ENCODE assay signal across 1 cellular context in the genomic region with DNA sequence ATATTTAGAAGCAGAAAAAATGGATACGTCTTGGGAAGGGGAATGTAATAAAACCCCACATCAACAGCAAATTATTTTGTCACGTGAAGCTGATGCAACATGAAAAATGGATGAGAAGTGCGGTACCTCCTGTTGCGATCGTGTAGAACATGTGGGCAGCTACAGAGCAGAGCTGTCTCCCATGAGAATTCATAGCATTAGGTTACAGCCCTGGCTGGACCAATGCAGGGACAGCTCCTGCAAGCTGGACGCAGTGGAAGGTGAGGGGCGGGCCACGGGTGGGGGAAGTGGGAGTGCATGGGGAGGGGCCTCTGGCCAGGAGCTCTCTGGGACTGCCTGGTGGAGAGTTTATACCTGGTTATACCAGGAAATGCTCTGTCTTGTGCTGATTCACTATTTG.
A peak's percentile ranks its signal among the peaks of the same experiment; 100 is the strongest.
TF ChIP-seq lines count a peak whose summit lies in the region.

No MANE protein-coding gene starts in this region.

TF ChIP-seq in H1, 55 proteins besides CTCF, POLR2A, EP300 and RAD21:
- no peak for TF ChIP-seq SP1 (IDR thresholded peaks at IDR 0.05; ENCODE audit: low read depth, low read length)
- TF ChIP-seq BCL11A (IDR thresholded peaks at IDR 0.05; ENCODE audit: low read depth in 2 of 2, low read length in 2 of 2): no peak
- TF ChIP-seq SAP30 (IDR thresholded peaks at IDR 0.05; ENCODE audit: insufficient read depth, insufficient replicate concordance, low read length): no peak
- TF ChIP-seq ZNF274 (IDR thresholded peaks at IDR 0.05; ENCODE audit: borderline replicate concordance, extremely low read depth, low read length): no peak
- no peak for TF ChIP-seq KDM4A (IDR thresholded peaks at IDR 0.05; ENCODE audit: low read depth, low read length, severe bottlenecking)
- no peak for TF ChIP-seq KDM1A (IDR thresholded peaks at IDR 0.05; ENCODE audit: borderline replicate concordance, low read length)
- peak; percentile 68 for TF ChIP-seq MAX (IDR thresholded peaks at IDR 0.05)
- TF ChIP-seq YY1 (IDR thresholded peaks at IDR 0.05; ENCODE audit: low read depth, low read length): no peak
- TF ChIP-seq E2F6 (IDR thresholded peaks at IDR 0.05): peak; percentile 39; the same call in 1 of the 2 replicates
- TF ChIP-seq BRCA1 (IDR thresholded peaks at IDR 0.05; ENCODE audit: low read depth, low read length): no peak
- TF ChIP-seq, protein P1, sequence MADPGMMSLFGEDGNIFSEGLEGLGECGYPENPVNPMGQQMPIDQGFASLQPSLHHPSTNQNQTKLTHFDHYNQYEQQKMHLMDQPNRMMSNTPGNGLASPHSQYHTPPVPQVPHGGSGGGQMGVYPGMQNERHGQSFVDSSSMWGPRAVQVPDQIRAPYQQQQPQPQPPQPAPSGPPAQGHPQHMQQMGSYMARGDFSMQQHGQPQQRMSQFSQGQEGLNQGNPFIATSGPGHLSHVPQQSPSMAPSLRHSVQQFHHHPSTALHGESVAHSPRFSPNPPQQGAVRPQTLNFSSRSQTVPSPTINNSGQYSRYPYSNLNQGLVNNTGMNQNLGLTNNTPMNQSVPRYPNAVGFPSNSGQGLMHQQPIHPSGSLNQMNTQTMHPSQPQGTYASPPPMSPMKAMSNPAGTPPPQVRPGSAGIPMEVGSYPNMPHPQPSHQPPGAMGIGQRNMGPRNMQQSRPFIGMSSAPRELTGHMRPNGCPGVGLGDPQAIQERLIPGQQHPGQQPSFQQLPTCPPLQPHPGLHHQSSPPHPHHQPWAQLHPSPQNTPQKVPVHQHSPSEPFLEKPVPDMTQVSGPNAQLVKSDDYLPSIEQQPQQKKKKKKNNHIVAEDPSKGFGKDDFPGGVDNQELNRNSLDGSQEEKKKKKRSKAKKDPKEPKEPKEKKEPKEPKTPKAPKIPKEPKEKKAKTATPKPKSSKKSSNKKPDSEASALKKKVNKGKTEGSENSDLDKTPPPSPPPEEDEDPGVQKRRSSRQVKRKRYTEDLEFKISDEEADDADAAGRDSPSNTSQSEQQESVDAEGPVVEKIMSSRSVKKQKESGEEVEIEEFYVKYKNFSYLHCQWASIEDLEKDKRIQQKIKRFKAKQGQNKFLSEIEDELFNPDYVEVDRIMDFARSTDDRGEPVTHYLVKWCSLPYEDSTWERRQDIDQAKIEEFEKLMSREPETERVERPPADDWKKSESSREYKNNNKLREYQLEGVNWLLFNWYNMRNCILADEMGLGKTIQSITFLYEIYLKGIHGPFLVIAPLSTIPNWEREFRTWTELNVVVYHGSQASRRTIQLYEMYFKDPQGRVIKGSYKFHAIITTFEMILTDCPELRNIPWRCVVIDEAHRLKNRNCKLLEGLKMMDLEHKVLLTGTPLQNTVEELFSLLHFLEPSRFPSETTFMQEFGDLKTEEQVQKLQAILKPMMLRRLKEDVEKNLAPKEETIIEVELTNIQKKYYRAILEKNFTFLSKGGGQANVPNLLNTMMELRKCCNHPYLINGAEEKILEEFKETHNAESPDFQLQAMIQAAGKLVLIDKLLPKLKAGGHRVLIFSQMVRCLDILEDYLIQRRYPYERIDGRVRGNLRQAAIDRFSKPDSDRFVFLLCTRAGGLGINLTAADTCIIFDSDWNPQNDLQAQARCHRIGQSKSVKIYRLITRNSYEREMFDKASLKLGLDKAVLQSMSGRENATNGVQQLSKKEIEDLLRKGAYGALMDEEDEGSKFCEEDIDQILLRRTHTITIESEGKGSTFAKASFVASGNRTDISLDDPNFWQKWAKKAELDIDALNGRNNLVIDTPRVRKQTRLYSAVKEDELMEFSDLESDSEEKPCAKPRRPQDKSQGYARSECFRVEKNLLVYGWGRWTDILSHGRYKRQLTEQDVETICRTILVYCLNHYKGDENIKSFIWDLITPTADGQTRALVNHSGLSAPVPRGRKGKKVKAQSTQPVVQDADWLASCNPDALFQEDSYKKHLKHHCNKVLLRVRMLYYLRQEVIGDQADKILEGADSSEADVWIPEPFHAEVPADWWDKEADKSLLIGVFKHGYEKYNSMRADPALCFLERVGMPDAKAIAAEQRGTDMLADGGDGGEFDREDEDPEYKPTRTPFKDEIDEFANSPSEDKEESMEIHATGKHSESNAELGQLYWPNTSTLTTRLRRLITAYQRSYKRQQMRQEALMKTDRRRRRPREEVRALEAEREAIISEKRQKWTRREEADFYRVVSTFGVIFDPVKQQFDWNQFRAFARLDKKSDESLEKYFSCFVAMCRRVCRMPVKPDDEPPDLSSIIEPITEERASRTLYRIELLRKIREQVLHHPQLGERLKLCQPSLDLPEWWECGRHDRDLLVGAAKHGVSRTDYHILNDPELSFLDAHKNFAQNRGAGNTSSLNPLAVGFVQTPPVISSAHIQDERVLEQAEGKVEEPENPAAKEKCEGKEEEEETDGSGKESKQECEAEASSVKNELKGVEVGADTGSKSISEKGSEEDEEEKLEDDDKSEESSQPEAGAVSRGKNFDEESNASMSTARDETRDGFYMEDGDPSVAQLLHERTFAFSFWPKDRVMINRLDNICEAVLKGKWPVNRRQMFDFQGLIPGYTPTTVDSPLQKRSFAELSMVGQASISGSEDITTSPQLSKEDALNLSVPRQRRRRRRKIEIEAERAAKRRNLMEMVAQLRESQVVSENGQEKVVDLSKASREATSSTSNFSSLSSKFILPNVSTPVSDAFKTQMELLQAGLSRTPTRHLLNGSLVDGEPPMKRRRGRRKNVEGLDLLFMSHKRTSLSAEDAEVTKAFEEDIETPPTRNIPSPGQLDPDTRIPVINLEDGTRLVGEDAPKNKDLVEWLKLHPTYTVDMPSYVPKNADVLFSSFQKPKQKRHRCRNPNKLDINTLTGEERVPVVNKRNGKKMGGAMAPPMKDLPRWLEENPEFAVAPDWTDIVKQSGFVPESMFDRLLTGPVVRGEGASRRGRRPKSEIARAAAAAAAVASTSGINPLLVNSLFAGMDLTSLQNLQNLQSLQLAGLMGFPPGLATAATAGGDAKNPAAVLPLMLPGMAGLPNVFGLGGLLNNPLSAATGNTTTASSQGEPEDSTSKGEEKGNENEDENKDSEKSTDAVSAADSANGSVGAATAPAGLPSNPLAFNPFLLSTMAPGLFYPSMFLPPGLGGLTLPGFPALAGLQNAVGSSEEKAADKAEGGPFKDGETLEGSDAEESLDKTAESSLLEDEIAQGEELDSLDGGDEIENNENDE (IDR thresholded peaks at IDR 0.05; ENCODE audit: insufficient replicate concordance, low read length): no peak
- no peak for TF ChIP-seq RFX5 (IDR thresholded peaks at IDR 0.05; ENCODE audit: borderline replicate concordance, low read depth, low read length)
